ENCODE assay signal across 8 cellular contexts in the genomic region with DNA sequence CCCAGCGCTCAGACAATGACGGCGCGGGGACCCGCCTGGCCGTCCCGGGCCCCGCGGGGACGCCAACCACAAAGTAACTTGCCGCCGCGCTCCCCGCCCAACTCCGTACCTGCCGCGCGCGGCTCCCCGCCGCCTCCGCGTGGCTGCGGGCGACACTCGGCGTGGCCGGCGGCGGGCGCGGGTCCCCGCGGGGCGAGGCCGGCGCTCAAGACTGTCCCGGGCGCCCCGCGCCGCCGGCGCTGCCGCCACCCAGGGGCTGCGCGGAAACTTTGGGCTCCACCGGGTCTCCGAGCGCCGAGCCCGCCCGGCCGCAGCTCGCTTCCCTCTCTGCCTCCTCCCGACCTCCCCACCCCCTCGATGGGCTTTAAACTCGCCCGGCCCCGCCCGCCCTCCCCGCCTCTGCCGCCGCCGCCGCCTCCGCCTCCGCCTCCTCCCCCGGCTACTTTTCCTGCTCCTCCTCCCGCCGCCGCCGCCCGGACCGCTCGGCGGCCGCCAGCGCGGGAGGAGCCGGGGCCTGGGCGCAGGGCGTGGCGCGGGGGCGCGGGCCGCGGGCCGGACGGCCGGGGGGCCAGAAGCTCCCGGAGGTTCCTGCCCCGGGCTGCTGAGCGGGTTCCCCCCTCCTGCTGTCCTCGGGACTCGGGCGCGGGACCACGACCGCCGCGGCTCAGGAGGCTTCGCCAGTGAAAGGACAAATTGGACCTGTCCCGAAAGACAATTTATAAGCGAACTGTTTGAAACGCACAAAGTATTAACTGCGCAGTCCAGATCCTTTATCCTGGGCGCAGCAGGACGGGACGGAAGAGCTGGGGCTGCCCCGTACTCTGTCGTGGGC. TPM values are rescaled to one million over a fixed set of nuclear protein-coding genes. Genes with fewer than 3 reads are reported as not detected.
DNase-seq lines count a peak whose midpoint lies in the region; ATAC-seq and TF ChIP-seq lines count a peak whose summit lies in the region.

No MANE protein-coding gene starts in this region.

- H2BK12ac ChIP-seq in trophoblast cell (ENCODE audit: low read length): peak overlapping the region; percentile 6

- peak overlapping the region; percentile 34 for H3K4ac ChIP-seq in trophoblast cell (ENCODE audit: low read depth, low read length)

- peaks cover 10% of the 10 kb centered on the region; the same call in 1 of the 2 replicates for H3K36me3 ChIP-seq in PC-3 (ENCODE audit: low read depth, low read length)
- H3K36me3 ChIP-seq in trophoblast cell (ENCODE audit: control insufficient read depth in 1 of 2, insufficient read depth in 2 of 2, low read length in 2 of 2): peaks cover 0 to 2% of the 10 kb centered on the region in 2 experiments

- H3K9me2 ChIP-seq in PC-3 (replicated peaks; ENCODE audit: low read length): no peaks in the 10 kb centered on the region

- peak overlapping the region; percentile 63 for H2BK5ac ChIP-seq in trophoblast cell (ENCODE audit: low read depth, low read length, poor library complexity)

- peak overlapping the region; percentile 84 for H4K12ac ChIP-seq in trophoblast cell (ENCODE audit: low read depth, low read length)

- peak overlapping the region; percentile 72 for H2BK120ac ChIP-seq in trophoblast cell (ENCODE audit: insufficient read depth, low read length, poor library complexity)

- H3K18ac ChIP-seq in trophoblast cell (ENCODE audit: low read length): peak overlapping the region; percentile 92

- H3K27me3 ChIP-seq in PC-3 (ENCODE audit: low read length) (no peaks in the 10 kb centered on the region), trophoblast cell (ENCODE audit: insufficient read depth, low read length) (peaks cover 4% of the 10 kb centered on the region)

- peaks cover 15% of the 10 kb centered on the region for H3K4me1 ChIP-seq in PC-3 (ENCODE audit: insufficient read depth, low read length)
- peaks cover 4 to 9% of the 10 kb centered on the region in 2 experiments for H3K4me1 ChIP-seq in trophoblast cell (ENCODE audit: control insufficient read depth in 1 of 2, insufficient read depth in 2 of 2, low read length in 2 of 2)

- intact Hi-C loops in PC-3 (cut with micrococcal nuclease) (loop anchor here (5.0 kb wide), 2 partner anchors 119 to 254 kb away; no protein-coding TSS in a partner anchor), cardiac septum (cut with DNase I) (loop anchor here (2.0 to 10.0 kb wide), 6 partner anchors 44 to 347 kb away; no protein-coding TSS in a partner anchor)

- no TSS peak for BruUV-seq in PC-3 (replicated peaks; lab: Mats Ljungman, UMichigan)

- peak overlapping the region; percentile 85 for H3K14ac ChIP-seq in trophoblast cell (ENCODE audit: low read length)

- peaks cover 4% of the 10 kb centered on the region for H3K4me1 Mint-ChIP-seq in activated naive CD8-positive, alpha-beta T cell treated with anti-CD3 and anti-CD28 coated beads for 36 hours

- H3K27me3 Mint-ChIP-seq in activated naive CD8-positive, alpha-beta T cell treated with anti-CD3 and anti-CD28 coated beads for 36 hours: peaks cover 58% of the 10 kb centered on the region

- peak overlapping the region; percentile 90 for H3K4me2 ChIP-seq in PC-3 (ENCODE audit: low read length)
- peak overlapping the region; percentile 96 for H3K4me2 ChIP-seq in trophoblast cell (ENCODE audit: low read length)

- H4K8ac ChIP-seq in trophoblast cell (ENCODE audit: low read depth, low read length): peak overlapping the region; percentile 81

- H2AK5ac ChIP-seq in trophoblast cell (ENCODE audit: low read length): no peak overlapping the region

- no peak for TF ChIP-seq CTCF in PC-3 (conservative IDR thresholded peaks at IDR 0.05; ENCODE audit: low read depth, low read length)

- H3K27ac ChIP-seq in PC-3 (ENCODE audit: low read length): peak overlapping the region; percentile 36; the same call in 1 of the 2 replicates
- H3K27ac ChIP-seq in trophoblast cell (ENCODE audit: low read depth, low read length): peak overlapping the region; percentile 66

- peaks cover 40% of the 10 kb centered on the region for H4K20me1 ChIP-seq in PC-3 (ENCODE audit: low read length)

- H3K36me3 Mint-ChIP-seq in activated naive CD8-positive, alpha-beta T cell treated with anti-CD3 and anti-CD28 coated beads for 36 hours: no peaks in the 10 kb centered on the region

- H3F3A ChIP-seq in PC-3 (ENCODE audit: low read length, unreplicated experiment): no peaks in the 10 kb centered on the region

- CTCF ChIA-PET in PC-3 (lab: Charles Lee): no interaction called here

- peak overlapping the region; percentile 90 for H4K91ac ChIP-seq in trophoblast cell (ENCODE audit: low read depth, low read length)

- peak overlapping the region; percentile 74 for H3K9ac ChIP-seq in PC-3 (ENCODE audit: low read length)
- H3K9ac ChIP-seq in trophoblast cell (ENCODE audit: low read length): peak overlapping the region; percentile 83

- H3K23ac ChIP-seq in trophoblast cell (ENCODE audit: low read length): no peak overlapping the region

- peaks cover 7% of the 10 kb centered on the region for H3K79me1 ChIP-seq in trophoblast cell (ENCODE audit: low read length)

- peak overlapping the region; percentile 32 for H3K4me3 Mint-ChIP-seq in activated naive CD8-positive, alpha-beta T cell treated with anti-CD3 and anti-CD28 coated beads for 36 hours

- no CpG with 5 or more reads among the region's 113 CpGs for WGBS in trophoblast cell (ENCODE audit: extremely low coverage, insufficient coverage, insufficient read length)

- no peaks in the 10 kb centered on the region for H3K9me3 ChIP-seq in PC-3 (ENCODE audit: low read length)
- peaks cover 4% of the 10 kb centered on the region for H3K9me3 ChIP-seq in trophoblast cell (ENCODE audit: insufficient read depth, low read depth, low read length)

- H2AFZ ChIP-seq in PC-3 (ENCODE audit: low read length) (peak overlapping the region; percentile 76), trophoblast cell (ENCODE audit: insufficient read depth, low read length, poor library complexity) (peak overlapping the region; percentile 84)

- no peak overlapping the region for H3K27ac Mint-ChIP-seq in activated naive CD8-positive, alpha-beta T cell treated with anti-CD3 and anti-CD28 coated beads for 36 hours

- peaks cover 2% of the 10 kb centered on the region for H3K9me3 Mint-ChIP-seq in activated naive CD8-positive, alpha-beta T cell treated with anti-CD3 and anti-CD28 coated beads for 36 hours

- peaks cover 42% of the 10 kb centered on the region for H3K79me2 ChIP-seq in PC-3 (ENCODE audit: low read length)
- H3K79me2 ChIP-seq in trophoblast cell (ENCODE audit: control insufficient read depth, insufficient read depth, low read length, poor library complexity): peaks cover 13% of the 10 kb centered on the region

- POLR2A ChIA-PET in PC-3 (lab: Charles Lee; ENCODE audit: unreplicated experiment): interaction anchor here (0.9 kb wide), 1 partner anchor 28 kb away, joined by 4 read pairs; no protein-coding TSS in a partner anchor

- peak; percentile 67 for ATAC-seq in PC-3
- no peak for ATAC-seq in GM19455 (IDR thresholded peaks at IDR 0.05; ENCODE audit: unreplicated experiment)
- ATAC-seq in GM18517 (IDR thresholded peaks at IDR 0.05; ENCODE audit: unreplicated experiment): no peak

- DNase-seq in NCI-H1436 (lab: John Stamatoyannopoulos, UW): peak; percentile 21
- no peak for DNase-seq in NCI-H1436 treated with DMSO at 0.1 percent for 48 hours (lab: John Stamatoyannopoulos, UW)
- DNase-seq in PC-3: peak; percentile 61
- DNase-seq in activated naive CD8-positive, alpha-beta T cell treated with anti-CD3 and anti-CD28 coated beads for 36 hours: peak; percentile 18
- peak; percentile 86 for DNase-seq in cardiac septum (ENCODE audit: low spot score)
- DNase-seq in trophoblast cell: peak in 1 of 2 donors; percentile 70

- H3K4me3 ChIP-seq in PC-3 (ENCODE audit: low read length): peak overlapping the region; percentile 65
- H3K4me3 ChIP-seq in trophoblast cell (ENCODE audit: low read depth, low read length): peak overlapping the region; percentile 82

RNA-seq across cellular contexts. Expression of gene GRB10, which starts 10.6 kb away (rescaled TPM):
- total RNA-seq in PC-3 (2014; rRNA removed) (61.3 and 89.8 TPM in 2 replicates), cardiac septum (51.8 TPM)
- 1 to 10 TPM; 2.4 to 2.5 TPM for total RNA-seq in activated naive CD8-positive, alpha-beta T cell treated with anti-CD3 and anti-CD28 coated beads for 36 hours
- polyA plus RNA-seq in trophoblast cell (2013): 24.4 and 24.9 TPM in 2 replicates

Comparison
In these comparisons a context has a peak if more than half of its experiments do, and no peak if none do; other contexts are left out.
1. RNA of gene GRB10, which starts 10.6 kb away (total RNA-seq): 61.3 to 89.8 TPM in PC-3 and 51.8 TPM in cardiac septum (single experiment); 2.4 to 2.5 TPM in activated naive CD8-positive, alpha-beta T cell treated with anti-CD3 and anti-CD28 coated beads for 36 hours; every median in the first group is over 10 times any median in the second.